In genomic region chr6:45563902-45564301, GRCh38 we compare ENCODE assay signal across 25 cellular contexts.
"Had no signal": no experiment of that assay in that cellular context is flagged by ENCODE, and none has a peak within 500 bp of the region (broad histone marks: within the 10 kb centered on the region; RNA-seq: fewer than 3 reads in every experiment).

No MANE protein-coding gene starts in this region.

- H3K4me3 ChIP-seq: breast epithelium, dorsolateral prefrontal cortex, gastroesophageal sphincter, lower lobe of right lung, ovary, right lobe of liver, spleen, testis, transverse colon had no signal

- H3K9me3 Mint-ChIP-seq: central memory CD8-positive, alpha-beta T cell; memory B cell; stimulated activated naive B cell treated with anti-CD40 and anti-IgM and Interleukin-4, amounts not matched to agents 10 μg/mL and 1 μg/mL and 100 μg/mL, for 72 hours had no signal

- H3K9me3 ChIP-seq: breast epithelium, gastroesophageal sphincter, lower lobe of right lung, ovary, right lobe of liver, spleen, testis, transverse colon had no signal

- H3K36me3 Mint-ChIP-seq: memory B cell; stimulated activated naive B cell treated with anti-CD40 and anti-IgM and Interleukin-4, amounts not matched to agents 10 μg/mL and 1 μg/mL and 100 μg/mL, for 72 hours had no signal

- H3K27me3 ChIP-seq: breast epithelium, dorsolateral prefrontal cortex, ovary, right lobe of liver, spleen, testis, transverse colon had no signal

- H3K4me3 Mint-ChIP-seq: central memory CD8-positive, alpha-beta T cell; memory B cell; naive thymus-derived CD4-positive, alpha-beta T cell; neural crest cell; stimulated activated naive B cell treated with anti-CD40 and anti-IgM and Interleukin-4, amounts not matched to agents 10 μg/mL and 1 μg/mL and 100 μg/mL, for 72 hours; stimulated activated naive CD8-positive, alpha-beta T cell treated with anti-CD3 and anti-CD28 coated beads, Interleukin-15, amount 100 ng/mL, for 72 hours had no signal

- DNase-seq: cortex of kidney; dorsolateral prefrontal cortex; effector CD8-positive, alpha-beta T cell; glutamatergic neuron; hippocampal formation; lower lobe of right lung; midbrain; naive thymus-derived CD4-positive, alpha-beta T cell; ovary; right lobe of liver; spleen; stimulated activated CD4-positive, alpha-beta T cell treated with anti-CD3 and anti-CD28 coated beads, Interleukin-15, amount 100 ng/mL, for 24 hours; stimulated activated CD4-positive, alpha-beta T cell treated with anti-CD3 and anti-CD28 coated beads, Interleukin-1b, Interleukin-23, amount 100 ng/mL, for 48 hours; stimulated activated CD4-positive, alpha-beta T cell treated with anti-CD3 and anti-CD28 coated beads, Interleukin-4, amount 100 ng/mL, for 24 hours; stimulated activated naive B cell treated with anti-CD40 and anti-IgM and Interleukin-4, amounts not matched to agents 10 μg/mL and 1 μg/mL and 100 μg/mL, for 72 hours; stimulated activated naive CD8-positive, alpha-beta T cell treated with anti-CD3 and anti-CD28 coated beads, Interleukin-15, amount 100 ng/mL, for 72 hours; testis; transverse colon had no signal

- H3K36me3 ChIP-seq: breast epithelium, gastroesophageal sphincter, lower lobe of right lung, ovary, right lobe of liver, spleen, transverse colon had no signal

- H3K27me3 Mint-ChIP-seq: central memory CD8-positive, alpha-beta T cell; stimulated activated naive CD8-positive, alpha-beta T cell treated with anti-CD3 and anti-CD28 coated beads, Interleukin-15, amount 100 ng/mL, for 72 hours had no signal

- H3K4me1 ChIP-seq: breast epithelium, gastroesophageal sphincter, right lobe of liver, testis, transverse colon had no signal

- H3K27ac Mint-ChIP-seq: memory B cell; naive thymus-derived CD4-positive, alpha-beta T cell; stimulated activated naive B cell treated with anti-CD40 and anti-IgM and Interleukin-4, amounts not matched to agents 10 μg/mL and 1 μg/mL and 100 μg/mL, for 72 hours; stimulated activated naive CD8-positive, alpha-beta T cell treated with anti-CD3 and anti-CD28 coated beads, Interleukin-15, amount 100 ng/mL, for 72 hours had no signal

- ATAC-seq: esophagus mucosa; gastroesophageal sphincter; left lobe of liver; naive thymus-derived CD4-positive, alpha-beta T cell; right lobe of liver; stimulated activated naive B cell treated with anti-CD40 and anti-IgM and Interleukin-4, amounts not matched to agents 10 μg/mL and 1 μg/mL and 100 μg/mL, for 72 hours; stimulated activated naive CD8-positive, alpha-beta T cell treated with anti-CD3 and anti-CD28 coated beads, Interleukin-15, amount 100 ng/mL, for 72 hours had no signal

- H3K27ac ChIP-seq: breast epithelium, dorsolateral prefrontal cortex, gastroesophageal sphincter, lower lobe of right lung, ovary, right lobe of liver, spleen, transverse colon had no signal
